ENCODE assay signal across 8 cellular contexts in the genomic region with DNA sequence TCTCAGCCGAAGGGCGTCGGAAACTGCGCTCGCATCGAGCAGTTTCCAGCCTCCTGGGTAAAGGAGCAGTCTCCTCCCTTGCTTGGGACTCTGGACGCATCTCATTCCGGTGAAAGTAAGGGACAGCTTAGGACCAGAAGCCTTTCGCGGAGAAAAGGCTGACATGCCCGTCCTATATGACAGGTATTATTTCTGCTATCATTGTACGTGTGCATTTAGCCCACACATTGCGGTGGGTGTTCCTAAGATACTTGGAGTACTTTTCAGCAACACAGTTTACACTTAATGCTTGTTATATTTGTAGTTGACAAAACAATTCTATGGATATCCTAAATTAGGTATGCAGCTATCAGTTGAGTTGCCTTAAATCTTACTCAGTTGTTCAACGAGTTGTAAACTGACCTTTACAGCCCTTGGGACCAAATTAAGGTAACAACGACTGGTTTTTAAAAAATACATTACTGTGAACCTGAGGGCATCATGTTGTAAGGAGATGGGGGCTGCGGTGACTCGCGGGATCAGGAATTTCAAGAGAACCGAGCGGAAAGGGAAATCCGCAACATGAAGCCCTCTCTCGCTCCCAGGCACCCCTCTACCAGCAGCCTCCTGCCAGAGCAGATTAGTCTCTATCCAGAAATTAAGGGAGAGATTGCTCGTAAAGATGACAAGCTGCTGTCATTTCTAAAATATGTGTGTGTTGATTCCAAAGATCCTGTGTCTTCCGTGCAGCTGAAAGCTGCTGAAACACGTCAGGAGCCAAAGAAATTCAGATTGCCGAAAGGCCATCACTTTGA. TPM values are rescaled to one million over a fixed set of nuclear protein-coding genes. Genes with fewer than 3 reads are reported as not detected.
A peak's percentile ranks its signal among the peaks of the same experiment; 100 is the strongest.
DNase-seq lines count a peak whose midpoint lies in the region; ATAC-seq, FAIRE-seq and TF ChIP-seq lines count a peak whose summit lies in the region.

No MANE protein-coding gene starts in this region.

- peak overlapping the region; percentile 87 for H3K9ac ChIP-seq in Karpas-422 (ENCODE audit: low read length)
- H3K9ac ChIP-seq in GM12878 (ENCODE audit: control insufficient read depth, insufficient read depth, low read length): peak overlapping the region; percentile 17

- no peaks in the 10 kb centered on the region for H3K27me3 ChIP-seq in Karpas-422 (ENCODE audit: low read length)
- no peaks in the 10 kb centered on the region for H3K27me3 ChIP-seq in GM12878 (replicated peaks in 1 of 2; ENCODE audit: control insufficient read depth in 2 of 2, insufficient read depth in 2 of 2, low read length in 1 of 2)

- H3K27ac Mint-ChIP-seq in activated naive CD4-positive, alpha-beta T cell treated with anti-CD3 and anti-CD28 coated beads for 36 hours: peak overlapping the region; percentile 97

- POLR2A ChIA-PET in GM12878 (lab: Charles Lee): interaction anchor here (0.6 to 2.2 kb wide), 6 partner anchors 9 to 1036 kb away, joined by 3 to 8 read pairs (median 4); a partner anchor contains a TSS

- in situ Hi-C loops in GM12878 (cut with MboI): loop anchor here (10.0 to 25.0 kb wide), 2 partner anchors 469 to 794 kb away; a partner anchor contains a TSS

- no peak for TF ChIP-seq EP300 in GM12878 (IDR thresholded peaks at IDR 0.05; ENCODE audit: borderline replicate concordance in 1 of 2, control insufficient read depth in 1 of 2, low read depth in 2 of 2, low read length in 2 of 2)

- under 1% methylated on average over 26 of the region's 26 CpGs for WGBS in GM12878 (ENCODE audit: insufficient coverage, insufficient replicate concordance, low lambda C conversion rate, missing lambda C conversion rate)

- H3K9me3 ChIP-seq in Karpas-422 (ENCODE audit: low read length): no peaks in the 10 kb centered on the region
- no peaks in the 10 kb centered on the region for H3K9me3 ChIP-seq in GM12878 (replicated peaks; ENCODE audit: control insufficient read depth, insufficient read depth, low read length)

- H3K79me2 ChIP-seq in Karpas-422 (ENCODE audit: low read length) (peaks cover 94% of the 10 kb centered on the region), GM12878 (ENCODE audit: control insufficient read depth, insufficient read depth, low read length) (peaks cover 60% of the 10 kb centered on the region)

- RAD21 ChIA-PET in GM12878 (lab: Charles Lee; ENCODE audit: unreplicated experiment): interaction anchor here (0.7 to 2.0 kb wide), 7 partner anchors 8 to 345 kb away, joined by 3 to 9 read pairs (median 5); a partner anchor contains a TSS

- no peaks in the 10 kb centered on the region for H3K27me3 Mint-ChIP-seq in activated naive CD4-positive, alpha-beta T cell treated with anti-CD3 and anti-CD28 coated beads for 36 hours (ENCODE audit: low read depth)

- no peak for FAIRE-seq in GM12878 (lab: Jason Lieb, UNC)

- peak overlapping the region; percentile 99 for H3K4me2 ChIP-seq in Karpas-422 (ENCODE audit: low read depth, low read length, poor library complexity, severe bottlenecking)
- peak overlapping the region; percentile 71 for H3K4me2 ChIP-seq in GM12878 (ENCODE audit: control insufficient read depth, insufficient read depth)

- no peak for DNase-seq in activated naive CD4-positive, alpha-beta T cell treated with anti-CD3 and anti-CD28 coated beads for 36 hours
- no peak for DNase-seq in activated naive CD4-positive, alpha-beta T cell treated with Interleukin-2 at 50 U/mL for 16 hours
- DNase-seq in Karpas-422 (peak; percentile 52), GM12878 (ENCODE audit: low read depth, low spot score) (no peak), left kidney (ENCODE audit: low read depth, low spot score) (peak; percentile 46), substantia nigra (lab: John Stamatoyannopoulos, UW) (peak in 3 of 49 donors; percentile 1 to 7 (median 4)), posterior vena cava (ENCODE audit: low spot score) (no peak), activated gamma-delta T cell treated with Interleukin-2 at 50 U/mL for 16 hours (no peak)

- H3K9me2 ChIP-seq in Karpas-422 (replicated peaks; ENCODE audit: insufficient read depth, low read length): no peaks in the 10 kb centered on the region

- no peak for TF ChIP-seq POLR2A in GM12878 (IDR thresholded peaks at IDR 0.05; ENCODE audit: low read depth, low read length)

- H3K36me3 ChIP-seq in Karpas-422 (ENCODE audit: insufficient read depth, low read length): peaks cover 9% of the 10 kb centered on the region; the same call in 1 of the 2 replicates
- no peaks in the 10 kb centered on the region for H3K36me3 ChIP-seq in GM12878 (ENCODE audit: control insufficient read depth in 2 of 2, insufficient read depth in 2 of 2, low read length in 1 of 2)

- peak overlapping the region; percentile 98 for H3K4me3 Mint-ChIP-seq in activated naive CD4-positive, alpha-beta T cell treated with anti-CD3 and anti-CD28 coated beads for 36 hours

- intact Hi-C loops in activated naive CD4-positive, alpha-beta T cell treated with anti-CD3 and anti-CD28 coated beads for 36 hours (cut with micrococcal nuclease): loop anchor here (1.0 to 10.0 kb wide), 13 partner anchors 14 to 1751 kb away; a partner anchor contains a TSS
- intact Hi-C loops in GM12878 (cut with micrococcal nuclease; ENCODE audit: unreplicated experiment): loop anchor here (5.0 to 10.0 kb wide), 2 partner anchors 466 to 801 kb away; a partner anchor contains a TSS
- intact Hi-C loops in posterior vena cava (cut with DNase I): loop anchor here in 1 of 2 donors (10.0 kb wide), 1 partner anchor 291 kb away; no protein-coding TSS in a partner anchor

- no peak for TF ChIP-seq RAD21 in GM12878 (IDR thresholded peaks at IDR 0.05; ENCODE audit: insufficient read depth, low read depth, low read length)

- H3K4me3 ChIP-seq in Karpas-422 (ENCODE audit: low read length) (peak overlapping the region; percentile 73), GM12878 (peak overlapping the region; percentile 69)

- CTCF ChIA-PET in activated naive CD4-positive, alpha-beta T cell treated with anti-CD3 and anti-CD28 coated beads for 36 hours (lab: Charles Lee): interaction anchor here (0.6 to 2.1 kb wide), 3 partner anchors 11 to 80 kb away, joined by 4 to 8 read pairs (median 8); no protein-coding TSS in a partner anchor
- CTCF ChIA-PET in GM12878 (lab: Yijun Ruan, JAX): interaction anchor here (0.7 to 3.7 kb wide), 8 partner anchors 10 to 982 kb away, joined by 3 to 31 read pairs (median 3); a partner anchor contains a TSS

- ATAC-seq in GM12878: peak; percentile 16; the same call in 2 of the 3 replicates

- H3K4me1 Mint-ChIP-seq in activated naive CD4-positive, alpha-beta T cell treated with anti-CD3 and anti-CD28 coated beads for 36 hours (ENCODE audit: low read depth): peaks cover 38% of the 10 kb centered on the region

- peaks cover 36% of the 10 kb centered on the region for H3K4me1 ChIP-seq in Karpas-422 (ENCODE audit: low read length)
- H3K4me1 ChIP-seq in GM12878 (ENCODE audit: control insufficient read depth, insufficient read depth, low read length): no peaks in the 10 kb centered on the region

- H4K20me1 ChIP-seq in Karpas-422 (ENCODE audit: insufficient read depth, low read depth, low read length) (peaks cover 13% of the 10 kb centered on the region), GM12878 (ENCODE audit: control insufficient read depth, insufficient read depth) (no peaks in the 10 kb centered on the region)

- TSS peak; percentile 75 for BruUV-seq in GM12878 (replicated peaks; lab: Mats Ljungman, UMichigan)

- SMC1A ChIA-PET in GM12878 (lab: Charles Lee; ENCODE audit: uncharacterized antibody, unreplicated experiment): interaction anchor here (0.6 to 3.3 kb wide), 8 partner anchors 10 to 294 kb away, joined by 3 to 18 read pairs (median 3); a partner anchor contains a TSS

- no peaks in the 10 kb centered on the region for H3K9me3 Mint-ChIP-seq in activated naive CD4-positive, alpha-beta T cell treated with anti-CD3 and anti-CD28 coated beads for 36 hours

- peak overlapping the region; percentile 68; the same call in 1 of the 2 replicates for H2AFZ ChIP-seq in Karpas-422 (ENCODE audit: low read length)
- H2AFZ ChIP-seq in GM12878 (ENCODE audit: control insufficient read depth, low read depth, low read length): peak overlapping the region; percentile 90

- H3K36me3 Mint-ChIP-seq in activated naive CD4-positive, alpha-beta T cell treated with anti-CD3 and anti-CD28 coated beads for 36 hours (ENCODE audit: low read depth): no peaks in the 10 kb centered on the region

- peak overlapping the region; percentile 51 for H3K27ac ChIP-seq in Karpas-422 (ENCODE audit: low read length)
- H3K27ac ChIP-seq in GM12878 (ENCODE audit: control insufficient read depth, insufficient read depth): 0 out of 2 replicates have a peak overlapping the region, but pooled peaks have one; percentile 22
- H3K27ac ChIP-seq in substantia nigra (ENCODE audit: low read depth, low read length, poor library complexity, severe bottlenecking): peak overlapping the region; percentile 85

- TF ChIP-seq CTCF in GM12878 (IDR thresholded peaks at IDR 0.05 in 2 of 3, conservative IDR thresholded peaks at IDR 0.05 in 1 of 3; ENCODE audit: control insufficient read depth in 2 of 3, extremely low read depth in 1 of 3, insufficient read depth in 1 of 3, low read depth in 3 of 3, low read length in 3 of 3): no peak

RNA-seq across cellular contexts. Expression of a gene that starts 0.6 kb away (rescaled TPM):
- total RNA-seq in activated naive CD4-positive, alpha-beta T cell treated with anti-CD3 and anti-CD28 coated beads for 36 hours: 10 to 100 TPM; 79.7 to 86.4 TPM
- total RNA-seq in Karpas-422 (2014; rRNA removed; shearing (Covaris generic); ENCODE audit: low replicate concordance): 50.7 and 65.5 TPM in 2 replicates
- total RNA-seq in GM12878 (2013; cell fraction: nucleolus; rRNA removed): 56.6 and 60.9 TPM in 2 replicates
- total RNA-seq in GM12878 (2014; rRNA removed): 31.5 and 35.3 TPM in 2 replicates
- total RNA-seq in GM12878 (2014; rRNA removed; fragmentation: Illumina TruSeq; extraction: Trizol): 102 and 106 TPM in 2 replicates
- 72.0 and 74.6 TPM in 2 replicates for total RNA-seq in GM12878 (2021)
- 38.0 TPM for polyA plus RNA-seq in GM12878 (2011; ENCODE audit: low read depth)
- 78.0 and 155 TPM in 2 replicates for polyA plus RNA-seq in GM12878 (2011; rRNA removed)
- polyA plus RNA-seq in GM12878 (2011; cell fraction: cytosol; rRNA removed): 18.2 and 23.2 TPM in 2 replicates
- 22.7 and 24.1 TPM in 2 replicates for polyA plus RNA-seq in GM12878 (2011; cell fraction: nucleus; rRNA removed)
- polyA plus RNA-seq in GM12878 (2012): 51.4 and 61.9 TPM in 2 replicates
- 115 and 156 TPM in 2 replicates for polyA plus RNA-seq in GM12878 (2014; fragmentation: Illumina TruSeq; extraction: Trizol)
- 10 to 100 TPM; 74.5 to 85.9 TPM for polyA plus RNA-seq in GM12878 (2014; fragmentation: Nextera tagmentation; extraction: Ambion mirVana)
- 62.6 and 78.7 TPM in 2 replicates for polyA plus RNA-seq in GM12878 (2014; rRNA removed)
- polyA plus RNA-seq in GM12878 (2016; fragmentation: Nextera tagmentation; extraction: Ambion mirVana): 10 to 100 TPM; 40.9 to 50.9 TPM
- polyA minus RNA-seq in GM12878 (2011; rRNA and poly(A)+ RNA removed): 30.9 and 58.7 TPM in 2 replicates
- polyA minus RNA-seq in GM12878 (2011; cell fraction: cytosol; rRNA and poly(A)+ RNA removed): 20.1 and 21.2 TPM in 2 replicates
- polyA minus RNA-seq in GM12878 (2011; cell fraction: nucleus; rRNA and poly(A)+ RNA removed): 16.3 and 30.5 TPM in 2 replicates
- 10 to 100 TPM; 80.8 to 82.4 TPM for total RNA-seq in posterior vena cava

RNA-seq across cellular contexts. Expression of a gene that starts 14.0 kb away (rescaled TPM):
- total RNA-seq in activated naive CD4-positive, alpha-beta T cell treated with anti-CD3 and anti-CD28 coated beads for 36 hours: 10 to 100 TPM; 22.6 to 24.1 TPM
- 27.0 and 33.0 TPM in 2 replicates for total RNA-seq in Karpas-422 (2014; rRNA removed; shearing (Covaris generic); ENCODE audit: low replicate concordance)
- total RNA-seq in GM12878 (2013; cell fraction: nucleolus; rRNA removed): 45.1 and 46.2 TPM in 2 replicates
- 16.5 and 18.6 TPM in 2 replicates for total RNA-seq in GM12878 (2014; rRNA removed)
- total RNA-seq in GM12878 (2014; rRNA removed; fragmentation: Illumina TruSeq; extraction: Trizol): 14.2 and 18.0 TPM in 2 replicates
- total RNA-seq in GM12878 (2021): 11.9 and 15.1 TPM in 2 replicates
- 9.5 TPM for polyA plus RNA-seq in GM12878 (2011; ENCODE audit: low read depth)
- 13.5 and 16.2 TPM in 2 replicates for polyA plus RNA-seq in GM12878 (2011; rRNA removed)
- polyA plus RNA-seq in GM12878 (2011; cell fraction: cytosol; rRNA removed): 11.2 and 11.9 TPM in 2 replicates
- 9.1 and 10.8 TPM in 2 replicates for polyA plus RNA-seq in GM12878 (2011; cell fraction: nucleus; rRNA removed)
- 14.1 and 17.6 TPM in 2 replicates for polyA plus RNA-seq in GM12878 (2012)
- 13.5 and 17.4 TPM in 2 replicates for polyA plus RNA-seq in GM12878 (2014; fragmentation: Illumina TruSeq; extraction: Trizol)
- polyA plus RNA-seq in GM12878 (2014; fragmentation: Nextera tagmentation; extraction: Ambion mirVana): 10 to 100 TPM; 20.8 to 26.7 TPM
- polyA plus RNA-seq in GM12878 (2014; rRNA removed): 10.0 and 14.0 TPM in 2 replicates
- 10 to 100 TPM; 17.7 to 18.2 TPM for polyA plus RNA-seq in GM12878 (2016; fragmentation: Nextera tagmentation; extraction: Ambion mirVana)
- polyA minus RNA-seq in GM12878 (2011; rRNA and poly(A)+ RNA removed): 15.4 and 24.9 TPM in 2 replicates
- 4.4 and 10.1 TPM in 2 replicates for polyA minus RNA-seq in GM12878 (2011; cell fraction: cytosol; rRNA and poly(A)+ RNA removed)
- polyA minus RNA-seq in GM12878 (2011; cell fraction: nucleus; rRNA and poly(A)+ RNA removed): 25.3 and 32.4 TPM in 2 replicates
- 10 to 100 TPM; 32.1 to 34.0 TPM for total RNA-seq in posterior vena cava

Comparison
In these comparisons a context has a peak if more than half of its experiments do, and no peak if none do; other contexts are left out.
1. DNase-seq: peak in Karpas-422 (single experiment) and left kidney (single experiment); none in activated naive CD4-positive, alpha-beta T cell treated with anti-CD3 and anti-CD28 coated beads for 36 hours (single experiment), activated naive CD4-positive, alpha-beta T cell treated with Interleukin-2 at 50 U/mL for 16 hours (single experiment), GM12878 (single experiment), posterior vena cava (single experiment) and activated gamma-delta T cell treated with Interleukin-2 at 50 U/mL for 16 hours (single experiment).
2. H3K27ac ChIP-seq: peak in every context shown above with its lines; median percentile 85 in substantia nigra; 51 in Karpas-422; 22 in GM12878.